8 cellular contexts compared by ENCODE assay signal in the genomic region with DNA sequence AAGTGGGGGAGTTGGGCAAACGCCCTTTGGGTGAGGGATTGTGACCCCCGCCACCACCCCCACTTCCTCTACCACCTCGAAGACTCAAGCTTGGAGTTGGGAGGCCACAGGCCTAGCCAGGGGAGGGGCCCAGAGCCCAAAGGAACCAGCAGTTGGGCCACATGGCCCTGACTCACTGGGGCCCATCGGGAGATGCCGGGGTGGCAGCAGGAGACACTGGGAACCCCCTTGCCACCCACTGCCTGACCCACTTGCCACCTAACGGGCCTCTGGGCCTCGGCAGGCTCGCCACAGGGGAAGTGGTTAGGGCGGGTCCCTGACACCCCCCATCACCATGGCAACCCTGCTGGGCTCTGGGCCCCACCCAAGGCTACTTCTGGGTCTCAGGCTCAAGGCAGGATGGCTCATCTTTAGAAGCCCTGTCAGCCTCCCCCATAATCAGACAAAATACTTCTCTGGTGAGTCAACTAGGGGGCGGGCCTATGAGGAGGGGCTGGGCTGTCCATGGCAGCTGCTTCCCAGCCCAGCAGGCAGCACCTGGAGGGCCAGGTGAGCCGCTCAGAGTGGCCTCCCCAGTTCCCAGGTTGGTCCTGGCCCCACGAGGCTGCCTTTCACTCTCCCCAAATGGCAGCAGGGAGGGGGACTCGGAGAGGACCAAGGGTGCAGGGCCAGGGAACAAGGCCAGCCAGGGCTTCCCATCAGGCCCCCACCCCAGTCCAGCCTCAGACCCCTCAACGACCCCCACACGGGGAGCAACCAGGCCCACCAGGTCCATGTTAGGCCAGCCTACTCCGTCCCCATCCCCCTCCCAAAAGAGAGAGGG. TPM values are rescaled to one million over a fixed set of nuclear protein-coding genes. Genes with fewer than 3 reads are reported as not detected.
A peak's percentile ranks its signal among the peaks of the same experiment; 100 is the strongest.
DNase-seq lines count a peak whose midpoint lies in the region; ATAC-seq and TF ChIP-seq lines count a peak whose summit lies in the region.

No MANE protein-coding gene starts in this region.

- CTCF ChIA-PET in activated CD8-positive, alpha-beta memory T cell treated with anti-CD3 and anti-CD28 coated beads, Interleukin-2, amount 10 ng/mL, durations not matched to agents 7 days and 5 days (lab: Charles Lee), result interaction anchor here (0.8 kb wide), 1 partner anchor 160 kb away, joined by 3 read pairs; no protein-coding TSS in a partner anchor

- peak; percentile 65 to 68 for ATAC-seq in CD4-positive, CD25-positive, alpha-beta regulatory T cell (ENCODE audit: low read depth in 2 of 2)
- ATAC-seq in activated CD8-positive, alpha-beta memory T cell treated with anti-CD3 and anti-CD28 coated beads, Interleukin-2, amount 10 ng/mL, durations not matched to agents 7 days and 5 days, result peak; percentile 48
- peak; percentile 79 to 84 for ATAC-seq in natural killer cell treated with Interleukin-12 subunit alpha and Interleukin-12 subunit beta and Interleukin-15 and Interleukin-18, amount 100 ng/mL, for 72 hours

- H3K27ac ChIP-seq in CD4-positive, CD25-positive, alpha-beta regulatory T cell (ENCODE audit: insufficient read depth, low read length, poor library complexity, severe bottlenecking), result peak overlapping the region; percentile 92

- H3K4me1 Mint-ChIP-seq in CD4-positive, CD25-positive, alpha-beta regulatory T cell, result peaks cover 0 to 51% (median 7%) of the 10 kb centered on the region in 4 donors
- H3K4me1 Mint-ChIP-seq in activated CD8-positive, alpha-beta memory T cell treated with anti-CD3 and anti-CD28 coated beads, Interleukin-2, amount 10 ng/mL, durations not matched to agents 7 days and 5 days, result peaks cover 36% of the 10 kb centered on the region
- peaks cover 12 to 39% of the 10 kb centered on the region in 2 donors for H3K4me1 Mint-ChIP-seq in natural killer cell treated with Interleukin-12 subunit alpha and Interleukin-12 subunit beta and Interleukin-15 and Interleukin-18, amount 100 ng/mL, for 72 hours (ENCODE audit: low read depth in 2 of 2)
- peaks cover 20% of the 10 kb centered on the region for H3K4me1 Mint-ChIP-seq in stimulated activated naive CD8-positive, alpha-beta T cell treated with anti-CD3 and anti-CD28 coated beads, Interleukin-15, Interleukin-2, amounts not matched to agents 100 ng/mL and 50 ng/mL, for 24 hours (ENCODE audit: low read depth)

- DNase-seq in CD4-positive, CD25-positive, alpha-beta regulatory T cell, result peak; percentile 86 to 97 (median 93)
- DNase-seq in GOT3 (lab: John Stamatoyannopoulos, UW) (peak; percentile 55), NCI-H774 (lab: John Stamatoyannopoulos, UW) (peak; percentile 13), epithelial cell of esophagus (ENCODE audit: low read depth) (peak; percentile 91), retina (no peak)
- peak; percentile 95 for DNase-seq in activated CD8-positive, alpha-beta memory T cell treated with anti-CD3 and anti-CD28 coated beads, Interleukin-2, amount 10 ng/mL, durations not matched to agents 7 days and 5 days
- peak; percentile 98 for DNase-seq in natural killer cell treated with Interleukin-12 subunit alpha and Interleukin-12 subunit beta and Interleukin-15 and Interleukin-18, amount 100 ng/mL, for 72 hours (ENCODE audit: low spot score)

- H3K27ac Mint-ChIP-seq in CD4-positive, CD25-positive, alpha-beta regulatory T cell, result peak overlapping the region; percentile 91 to 96 (median 95)
- H3K27ac Mint-ChIP-seq in activated CD8-positive, alpha-beta memory T cell treated with anti-CD3 and anti-CD28 coated beads, Interleukin-2, amount 10 ng/mL, durations not matched to agents 7 days and 5 days, result peak overlapping the region; percentile 83
- peak overlapping the region; percentile 85 to 89 for H3K27ac Mint-ChIP-seq in natural killer cell treated with Interleukin-12 subunit alpha and Interleukin-12 subunit beta and Interleukin-15 and Interleukin-18, amount 100 ng/mL, for 72 hours
- H3K27ac Mint-ChIP-seq in stimulated activated naive CD8-positive, alpha-beta T cell treated with anti-CD3 and anti-CD28 coated beads, Interleukin-15, Interleukin-2, amounts not matched to agents 100 ng/mL and 50 ng/mL, for 24 hours, result peak overlapping the region; percentile 76

- no peak for TF ChIP-seq CTCF in epithelial cell of esophagus (IDR thresholded peaks at IDR 0.05; ENCODE audit: insufficient read depth, low read depth, low read length, missing control alignments)

- peak overlapping the region; percentile 93 to 98 (median 94) for H3K4me3 Mint-ChIP-seq in CD4-positive, CD25-positive, alpha-beta regulatory T cell
- peak overlapping the region; percentile 96 for H3K4me3 Mint-ChIP-seq in activated CD8-positive, alpha-beta memory T cell treated with anti-CD3 and anti-CD28 coated beads, Interleukin-2, amount 10 ng/mL, durations not matched to agents 7 days and 5 days
- H3K4me3 Mint-ChIP-seq in natural killer cell treated with Interleukin-12 subunit alpha and Interleukin-12 subunit beta and Interleukin-15 and Interleukin-18, amount 100 ng/mL, for 72 hours, result peak overlapping the region; percentile 87
- peak overlapping the region; percentile 97 for H3K4me3 Mint-ChIP-seq in stimulated activated naive CD8-positive, alpha-beta T cell treated with anti-CD3 and anti-CD28 coated beads, Interleukin-15, Interleukin-2, amounts not matched to agents 100 ng/mL and 50 ng/mL, for 24 hours

- H3K27me3 Mint-ChIP-seq in CD4-positive, CD25-positive, alpha-beta regulatory T cell, result peaks cover 8% of the 10 kb centered on the region
- no peaks in the 10 kb centered on the region for H3K27me3 Mint-ChIP-seq in activated CD8-positive, alpha-beta memory T cell treated with anti-CD3 and anti-CD28 coated beads, Interleukin-2, amount 10 ng/mL, durations not matched to agents 7 days and 5 days
- H3K27me3 Mint-ChIP-seq in natural killer cell treated with Interleukin-12 subunit alpha and Interleukin-12 subunit beta and Interleukin-15 and Interleukin-18, amount 100 ng/mL, for 72 hours, result no peaks in the 10 kb centered on the region
- no peaks in the 10 kb centered on the region for H3K27me3 Mint-ChIP-seq in stimulated activated naive CD8-positive, alpha-beta T cell treated with anti-CD3 and anti-CD28 coated beads, Interleukin-15, Interleukin-2, amounts not matched to agents 100 ng/mL and 50 ng/mL, for 24 hours

- no peaks in the 10 kb centered on the region for H3K36me3 Mint-ChIP-seq in CD4-positive, CD25-positive, alpha-beta regulatory T cell
- peaks cover 33% of the 10 kb centered on the region for H3K36me3 Mint-ChIP-seq in activated CD8-positive, alpha-beta memory T cell treated with anti-CD3 and anti-CD28 coated beads, Interleukin-2, amount 10 ng/mL, durations not matched to agents 7 days and 5 days
- no peaks in the 10 kb centered on the region for H3K36me3 Mint-ChIP-seq in natural killer cell treated with Interleukin-12 subunit alpha and Interleukin-12 subunit beta and Interleukin-15 and Interleukin-18, amount 100 ng/mL, for 72 hours
- peaks cover 14% of the 10 kb centered on the region for H3K36me3 Mint-ChIP-seq in stimulated activated naive CD8-positive, alpha-beta T cell treated with anti-CD3 and anti-CD28 coated beads, Interleukin-15, Interleukin-2, amounts not matched to agents 100 ng/mL and 50 ng/mL, for 24 hours (ENCODE audit: low read depth)

- no peaks in the 10 kb centered on the region for H3K27me3 ChIP-seq in CD4-positive, CD25-positive, alpha-beta regulatory T cell (ENCODE audit: control insufficient read depth, insufficient read depth, low read length)

- no peak overlapping the region for H3K4me3 ChIP-seq in CD4-positive, CD25-positive, alpha-beta regulatory T cell (ENCODE audit: low read depth, low read length)
- H3K4me3 ChIP-seq in epithelial cell of esophagus (ENCODE audit: low read length), result peak overlapping the region; percentile 47

- H3K36me3 ChIP-seq in CD4-positive, CD25-positive, alpha-beta regulatory T cell (ENCODE audit: control insufficient read depth, insufficient read depth, low read length), result peaks cover 31% of the 10 kb centered on the region

- no peaks in the 10 kb centered on the region for H3K9me3 ChIP-seq in CD4-positive, CD25-positive, alpha-beta regulatory T cell (ENCODE audit: control insufficient read depth in 2 of 2, low read length in 2 of 2)

- peaks cover 62% of the 10 kb centered on the region for H3K4me1 ChIP-seq in CD4-positive, CD25-positive, alpha-beta regulatory T cell (ENCODE audit: control insufficient read depth, insufficient read depth, low read length, poor library complexity, severe bottlenecking)

- H3K9me3 Mint-ChIP-seq in CD4-positive, CD25-positive, alpha-beta regulatory T cell, result peaks cover 0 to 2% (median 0%) of the 10 kb centered on the region in 7 donors
- H3K9me3 Mint-ChIP-seq in activated CD8-positive, alpha-beta memory T cell treated with anti-CD3 and anti-CD28 coated beads, Interleukin-2, amount 10 ng/mL, durations not matched to agents 7 days and 5 days (ENCODE audit: low read depth), result no peaks in the 10 kb centered on the region
- H3K9me3 Mint-ChIP-seq in natural killer cell treated with Interleukin-12 subunit alpha and Interleukin-12 subunit beta and Interleukin-15 and Interleukin-18, amount 100 ng/mL, for 72 hours, result no peaks in the 10 kb centered on the region
- H3K9me3 Mint-ChIP-seq in stimulated activated naive CD8-positive, alpha-beta T cell treated with anti-CD3 and anti-CD28 coated beads, Interleukin-15, Interleukin-2, amounts not matched to agents 100 ng/mL and 50 ng/mL, for 24 hours, result no peaks in the 10 kb centered on the region

RNA-seq across cellular contexts. Expression of gene FLNA, which starts 5.6 kb away (rescaled TPM):
- 1,918 TPM for total RNA-seq in CD4-positive, CD25-positive, alpha-beta regulatory T cell
- 100 to 1,000 TPM; 219 to 283 (median 250) TPM for polyA plus RNA-seq in CD4-positive, CD25-positive, alpha-beta regulatory T cell
- 1,000 to 10,000 TPM; 1,602 to 2,011 TPM for total RNA-seq in activated CD8-positive, alpha-beta memory T cell treated with anti-CD3 and anti-CD28 coated beads, Interleukin-2, amount 10 ng/mL, durations not matched to agents 7 days and 5 days
- total RNA-seq in natural killer cell treated with Interleukin-12 subunit alpha and Interleukin-12 subunit beta and Interleukin-15 and Interleukin-18, amount 100 ng/mL, for 72 hours, result 100 to 1,000 TPM; 574 to 727 TPM

RNA-seq across cellular contexts. Expression of gene EMD, which starts 10.3 kb away (rescaled TPM):
- total RNA-seq in CD4-positive, CD25-positive, alpha-beta regulatory T cell, result 133 TPM
- polyA plus RNA-seq in CD4-positive, CD25-positive, alpha-beta regulatory T cell, result 10 to 100 TPM; 31.8 to 44.0 (median 34.6) TPM
- total RNA-seq in activated CD8-positive, alpha-beta memory T cell treated with anti-CD3 and anti-CD28 coated beads, Interleukin-2, amount 10 ng/mL, durations not matched to agents 7 days and 5 days, result 10 to 100 TPM; 64.6 to 70.2 TPM
- total RNA-seq in natural killer cell treated with Interleukin-12 subunit alpha and Interleukin-12 subunit beta and Interleukin-15 and Interleukin-18, amount 100 ng/mL, for 72 hours, result 10 to 100 TPM; 49.2 to 61.9 TPM

RNA-seq across cellular contexts. Expression of gene RPL10, which starts 29.3 kb away (rescaled TPM):
- total RNA-seq in CD4-positive, CD25-positive, alpha-beta regulatory T cell, result 4,192 TPM
- polyA plus RNA-seq in CD4-positive, CD25-positive, alpha-beta regulatory T cell, result 1,000 to 10,000 TPM; 3,877 to 6,073 (median 4,905) TPM
- 1,000 to 10,000 TPM; 2,013 to 2,356 TPM for total RNA-seq in activated CD8-positive, alpha-beta memory T cell treated with anti-CD3 and anti-CD28 coated beads, Interleukin-2, amount 10 ng/mL, durations not matched to agents 7 days and 5 days
- total RNA-seq in natural killer cell treated with Interleukin-12 subunit alpha and Interleukin-12 subunit beta and Interleukin-15 and Interleukin-18, amount 100 ng/mL, for 72 hours, result 1,000 to 10,000 TPM; 1,953 to 2,194 TPM

RNA-seq across cellular contexts. Expression of gene DNASE1L1, which starts 40.2 kb away (rescaled TPM):
- total RNA-seq in CD4-positive, CD25-positive, alpha-beta regulatory T cell, result 29.7 TPM
- polyA plus RNA-seq in CD4-positive, CD25-positive, alpha-beta regulatory T cell, result 10 to 100 TPM; 12.2 to 23.1 (median 19.1) TPM
- total RNA-seq in activated CD8-positive, alpha-beta memory T cell treated with anti-CD3 and anti-CD28 coated beads, Interleukin-2, amount 10 ng/mL, durations not matched to agents 7 days and 5 days, result 10 to 100 TPM; 18.4 to 19.6 TPM
- total RNA-seq in natural killer cell treated with Interleukin-12 subunit alpha and Interleukin-12 subunit beta and Interleukin-15 and Interleukin-18, amount 100 ng/mL, for 72 hours, result 10 to 100 TPM; 12.4 to 14.6 TPM

RNA-seq across cellular contexts. Expression of gene TAFAZZIN, which starts 42.5 kb away (rescaled TPM):
- 84.2 TPM for total RNA-seq in CD4-positive, CD25-positive, alpha-beta regulatory T cell
- polyA plus RNA-seq in CD4-positive, CD25-positive, alpha-beta regulatory T cell, result 10 to 100 TPM; 28.4 to 37.7 (median 34.3) TPM
- total RNA-seq in activated CD8-positive, alpha-beta memory T cell treated with anti-CD3 and anti-CD28 coated beads, Interleukin-2, amount 10 ng/mL, durations not matched to agents 7 days and 5 days, result 10 to 100 TPM; 77.1 to 90.2 TPM
- 10 to 100 TPM; 47.4 to 73.7 TPM for total RNA-seq in natural killer cell treated with Interleukin-12 subunit alpha and Interleukin-12 subunit beta and Interleukin-15 and Interleukin-18, amount 100 ng/mL, for 72 hours
